ENCODE assay signal across 8 cellular contexts in genomic region chr20:56360133-56360898, GRCh38. TPM values are rescaled to one million over a fixed set of nuclear protein-coding genes. Genes with fewer than 3 reads are reported as not detected.
A peak's percentile ranks its signal among the peaks of the same experiment; 100 is the strongest.
DNase-seq lines count a peak whose midpoint lies in the region; TF ChIP-seq lines count a peak whose summit lies in the region.

No MANE protein-coding gene starts in this region.

- no peaks in the 10 kb centered on the region for H3K79me2 ChIP-seq in PC-9 (ENCODE audit: low read depth)

- H3K27ac ChIP-seq in PC-9: no peak overlapping the region
- H3K27ac ChIP-seq in endodermal cell (ENCODE audit: low read depth, low read length): peak overlapping the region; percentile 62

- H3K27me3 ChIP-seq in PC-9 (ENCODE audit: insufficient read depth, low read depth) (peaks cover 20% of the 10 kb centered on the region), endodermal cell (ENCODE audit: control insufficient read depth, insufficient read depth, low read length, poor library complexity, severe bottlenecking) (no peaks in the 10 kb centered on the region)

- peaks cover 9% of the 10 kb centered on the region for H3F3A ChIP-seq in PC-9 (ENCODE audit: insufficient read depth, low read depth)

- DNase-seq in CD14-positive monocyte (ENCODE audit: low spot score) (no peak), PC-9 (no peak), endodermal cell (no peak), neural crest cell (ENCODE audit: low read depth, low spot score) (no peak), MV-4-11 (lab: John Stamatoyannopoulos, UW) (no peak), DMS114 treated with DMSO at 0.1 percent for 48 hours (lab: John Stamatoyannopoulos, UW; ENCODE audit: unreplicated experiment) (no peak), T-helper 9 cell (no peak), NCI-H345 (lab: John Stamatoyannopoulos, UW) (no peak)

- H3K4me1 ChIP-seq in PC-9 (replicated peaks; ENCODE audit: insufficient read depth): peaks cover 17% of the 10 kb centered on the region
- H3K4me1 ChIP-seq in endodermal cell (ENCODE audit: control insufficient read depth, insufficient read depth, low read length): peaks cover 11% of the 10 kb centered on the region

- H3K4me2 ChIP-seq in PC-9: peak overlapping the region; percentile 95

- BruUV-seq in PC-9 (replicated peaks; lab: Mats Ljungman, UMichigan): no TSS peak

- no peak overlapping the region for H3K9ac ChIP-seq in endodermal cell (ENCODE audit: extremely low read depth, low read length, poor library complexity, severe bottlenecking)

- peaks cover 5 to 7% (median 6%) of the 10 kb centered on the region in 3 donors for H3K27me3 Mint-ChIP-seq in CD14-positive monocyte (ENCODE audit: low read depth in 3 of 3)
- no peaks in the 10 kb centered on the region for H3K27me3 Mint-ChIP-seq in endodermal cell (ENCODE audit: insufficient read depth)
- H3K27me3 Mint-ChIP-seq in neural crest cell (ENCODE audit: low read depth): no peaks in the 10 kb centered on the region

- CTCF ChIA-PET in PC-9 (lab: Charles Lee): no interaction called here

- no peaks in the 10 kb centered on the region for H3K9me2 ChIP-seq in PC-9 (ENCODE audit: insufficient read depth)

- intact Hi-C loops in CD14-positive monocyte (cut with micrococcal nuclease) (no loop called here), PC-9 (cut with micrococcal nuclease; ENCODE audit: unreplicated experiment) (no loop called here)

- peak overlapping the region in 4 of 7 donors; percentile 37 to 84 (median 48) for H3K27ac Mint-ChIP-seq in CD14-positive monocyte
- no peak overlapping the region for H3K27ac Mint-ChIP-seq in endodermal cell
- peak overlapping the region; percentile 97 for H3K27ac Mint-ChIP-seq in neural crest cell (ENCODE audit: unreplicated experiment)

- POLR2A ChIA-PET in PC-9 (lab: Charles Lee; ENCODE audit: unreplicated experiment): no interaction called here

- peaks cover 12 to 18% of the 10 kb centered on the region in 2 donors for H3K36me3 Mint-ChIP-seq in CD14-positive monocyte
- H3K36me3 Mint-ChIP-seq in endodermal cell (ENCODE audit: low read depth): peaks cover 11% of the 10 kb centered on the region
- peaks cover 3% of the 10 kb centered on the region for H3K36me3 Mint-ChIP-seq in neural crest cell (ENCODE audit: low read depth)

- no peak for TF ChIP-seq CTCF in CD14-positive monocyte (IDR thresholded peaks at IDR 0.05)
- no peak for TF ChIP-seq CTCF in PC-9 (conservative IDR thresholded peaks at IDR 0.05)
- no peak for TF ChIP-seq CTCF in endodermal cell (conservative IDR thresholded peaks at IDR 0.05)
- no peak for TF ChIP-seq CTCF in neural crest cell (conservative IDR thresholded peaks at IDR 0.05)

- H3K36me3 ChIP-seq in PC-9 (ENCODE audit: low read depth) (no peaks in the 10 kb centered on the region), endodermal cell (ENCODE audit: control insufficient read depth, insufficient read depth, low read length) (no peaks in the 10 kb centered on the region)

- H3K4me3 ChIP-seq in PC-9: no peak overlapping the region
- H3K4me3 ChIP-seq in endodermal cell (ENCODE audit: low read length): peak overlapping the region; percentile 91

- peak overlapping the region; percentile 21 to 93 for H3K4me3 Mint-ChIP-seq in CD14-positive monocyte
- peak overlapping the region; percentile 82 for H3K4me3 Mint-ChIP-seq in endodermal cell
- peak overlapping the region; percentile 92 for H3K4me3 Mint-ChIP-seq in neural crest cell

- H3K4me1 Mint-ChIP-seq in CD14-positive monocyte (peaks cover 22% of the 10 kb centered on the region), endodermal cell (peaks cover 19% of the 10 kb centered on the region), neural crest cell (peaks cover 30% of the 10 kb centered on the region)

- 0 out of 2 replicates have a peak, but pooled peaks cover 3% of the 10 kb centered on the region for H4K20me1 ChIP-seq in PC-9 (ENCODE audit: insufficient read depth)

- WGBS in endodermal cell (ENCODE audit: insufficient coverage in 1 of 2, insufficient read length in 1 of 2), 2 experiments: 79 to 82% methylated on average over 10 to 13 of the region's 13 CpGs

- H3K9me3 ChIP-seq in PC-9 (ENCODE audit: insufficient read depth, low read depth) (no peaks in the 10 kb centered on the region), endodermal cell (ENCODE audit: control insufficient read depth, low read length) (no peaks in the 10 kb centered on the region)

- 0 out of 2 replicates have a peak overlapping the region, but pooled peaks have one; percentile 100 for H2AFZ ChIP-seq in PC-9

- peaks cover 0 to 1% (median 0%) of the 10 kb centered on the region in 7 donors for H3K9me3 Mint-ChIP-seq in CD14-positive monocyte
- no peaks in the 10 kb centered on the region for H3K9me3 Mint-ChIP-seq in endodermal cell
- H3K9me3 Mint-ChIP-seq in neural crest cell: no peaks in the 10 kb centered on the region

RNA-seq across cellular contexts. Expression of gene FAM210B, which starts 1.5 kb away (rescaled TPM):
- 10 to 100 TPM; 34.5 to 41.3 TPM for polyA plus RNA-seq in CD14-positive monocyte
- total RNA-seq in PC-9 (2021): 18.9 and 21.4 TPM in 2 replicates
- 10 to 100 TPM; 16.8 to 34.1 TPM for total RNA-seq in endodermal cell
- 61.2 TPM for polyA plus RNA-seq in endodermal cell (2013, experiment 1 of 2)
- polyA plus RNA-seq in endodermal cell (2013, experiment 2 of 2): 62.7 TPM
- total RNA-seq in neural crest cell: 30.8 and 33.2 TPM in 2 replicates

RNA-seq across cellular contexts. Expression of gene AURKA, which starts 31.7 kb away (rescaled TPM):
- polyA plus RNA-seq in CD14-positive monocyte: 1 to 10 TPM; 1.4 to 1.5 TPM
- 66.7 and 92.0 TPM in 2 replicates for total RNA-seq in PC-9 (2021)
- total RNA-seq in endodermal cell: 10 to 100 TPM; 56.3 to 85.9 TPM
- polyA plus RNA-seq in endodermal cell (2013, experiment 1 of 2): 64.2 TPM
- polyA plus RNA-seq in endodermal cell (2013, experiment 2 of 2): 75.5 TPM
- 60.3 and 65.2 TPM in 2 replicates for total RNA-seq in neural crest cell

RNA-seq across cellular contexts. Expression of gene CSTF1, which starts 32.1 kb away (rescaled TPM):
- polyA plus RNA-seq in CD14-positive monocyte: 10 to 100 TPM; 10.7 to 15.7 TPM
- total RNA-seq in PC-9 (2021): 39.6 and 50.0 TPM in 2 replicates
- 10 to 100 TPM; 47.9 to 50.1 TPM for total RNA-seq in endodermal cell
- 45.1 TPM for polyA plus RNA-seq in endodermal cell (2013, experiment 1 of 2)
- 39.7 TPM for polyA plus RNA-seq in endodermal cell (2013, experiment 2 of 2)
- total RNA-seq in neural crest cell: 51.9 and 52.7 TPM in 2 replicates

RNA-seq across cellular contexts. Expression of gene CASS4, which starts 51.7 kb away (rescaled TPM):
- polyA plus RNA-seq in CD14-positive monocyte: 1 to 10 TPM; 1.9 to 6.1 TPM
- total RNA-seq in PC-9 (2021) (0.15 TPM in 1 of 2 replicates, not detected in the other), endodermal cell (not detected), neural crest cell (0.14 and 0.16 TPM in 2 replicates)
- polyA plus RNA-seq in endodermal cell (2013, experiment 1 of 2): 0.11 TPM
- polyA plus RNA-seq in endodermal cell (2013, experiment 2 of 2): 0.12 TPM
